Comparison of ENCODE assay signal across 9 cellular contexts in genomic region chrX:27186671-27187070, GRCh38.
DNase-seq lines count a peak whose midpoint lies in the region; ATAC-seq and TF ChIP-seq lines count a peak whose summit lies in the region.
"Had no signal": no experiment of that assay in that cellular context is flagged by ENCODE, and none has a peak within 500 bp of the region (broad histone marks: within the 10 kb centered on the region; RNA-seq: fewer than 3 reads in every experiment).

No MANE protein-coding gene starts in this region.

- H3K27ac Mint-ChIP-seq in immature natural killer cell: no peak overlapping the region
- H3K27ac Mint-ChIP-seq: activated naive CD8-positive, alpha-beta T cell treated with anti-CD3 and anti-CD28 coated beads, Interleukin-2, amount 10 ng/mL, durations not matched to agents 7 days and 5 days had no signal

- peak; percentile 48 for DNase-seq in NCI-H510A treated with DMSO at 0.1 percent for 48 hours (lab: John Stamatoyannopoulos, UW)
- no peak for DNase-seq in NCI-H510A (lab: John Stamatoyannopoulos, UW)
- DNase-seq in GM20000 (ENCODE audit: low spot score): peak; percentile 3
- peak; percentile 16 for DNase-seq in NCI-H2081 treated with DMSO at 0.1 percent for 48 hours (lab: John Stamatoyannopoulos, UW)
- DNase-seq in activated T-cell treated with anti-CD3 and anti-CD28 coated beads for 48 hours (ENCODE audit: low read depth): peak; percentile 1
- peak in 2 of 3 donors; percentile 17 to 29 for DNase-seq in immature natural killer cell
- peak; percentile 9 for DNase-seq in transverse colon
- DNase-seq: activated naive CD8-positive, alpha-beta T cell treated with anti-CD3 and anti-CD28 coated beads, Interleukin-2, amount 10 ng/mL, durations not matched to agents 7 days and 5 days had no signal

- TF ChIP-seq CTCF in GM20000 (IDR thresholded peaks at IDR 0.05; ENCODE audit: extremely low read depth, missing control alignments): peak; percentile 35
- TF ChIP-seq CTCF in transverse colon (IDR thresholded peaks at IDR 0.05): peak in 4 of 5 experiments; percentile 23 to 84 (median 45)

- no peaks in the 10 kb centered on the region for H3K4me1 Mint-ChIP-seq in immature natural killer cell
- H3K4me1 Mint-ChIP-seq: activated naive CD8-positive, alpha-beta T cell treated with anti-CD3 and anti-CD28 coated beads, Interleukin-2, amount 10 ng/mL, durations not matched to agents 7 days and 5 days had no signal

- no peaks in the 10 kb centered on the region for H3K9me3 ChIP-seq in transverse colon

- in situ Hi-C loops in transverse colon (cut with MboI; ENCODE audit: low pct_ligation_motif_present in 1 of 4, low pct_unique_long_range_greater_than_20kb in 1 of 4, low sequenced_read_pairs in 3 of 4): no loop called here

- H3K27ac ChIP-seq in transverse colon: no peak overlapping the region

- H3K9me3 Mint-ChIP-seq in immature natural killer cell: peaks cover 0 to 2% (median 0%) of the 10 kb centered on the region in 6 donors
- H3K9me3 Mint-ChIP-seq: activated naive CD8-positive, alpha-beta T cell treated with anti-CD3 and anti-CD28 coated beads, Interleukin-2, amount 10 ng/mL, durations not matched to agents 7 days and 5 days had no signal

- no peaks in the 10 kb centered on the region for H3K4me1 ChIP-seq in transverse colon

- H3K4me3 ChIP-seq in transverse colon: no peak overlapping the region

- H3K27me3 Mint-ChIP-seq in immature natural killer cell (ENCODE audit: low read depth in 3 of 3): peaks cover 0 to 2% (median 0%) of the 10 kb centered on the region in 3 donors

- H3K36me3 ChIP-seq in transverse colon: no peaks in the 10 kb centered on the region

- H3K27me3 ChIP-seq in transverse colon: no peaks in the 10 kb centered on the region

- no peak for TF ChIP-seq POLR2A in transverse colon (IDR thresholded peaks at IDR 0.05)

- WGBS in transverse colon (ENCODE audit: low coverage in 1 of 2), 2 donors: 12 to 16% methylated on average over 4 to 5 of the region's 5 CpGs

- ATAC-seq in HG03045 (IDR thresholded peaks at IDR 0.05; ENCODE audit: unreplicated experiment): no peak

- no peak for TF ChIP-seq EP300 in transverse colon (IDR thresholded peaks at IDR 0.05; ENCODE audit: low read depth)

- no peak overlapping the region for H3K4me3 Mint-ChIP-seq in immature natural killer cell
- H3K4me3 Mint-ChIP-seq: activated naive CD8-positive, alpha-beta T cell treated with anti-CD3 and anti-CD28 coated beads, Interleukin-2, amount 10 ng/mL, durations not matched to agents 7 days and 5 days had no signal

- intact Hi-C loops in transverse colon (cut with DNase I; ENCODE audit: low total_unique reads): no loop called here

- no peaks in the 10 kb centered on the region for H3K36me3 Mint-ChIP-seq in immature natural killer cell
- H3K36me3 Mint-ChIP-seq: activated naive CD8-positive, alpha-beta T cell treated with anti-CD3 and anti-CD28 coated beads, Interleukin-2, amount 10 ng/mL, durations not matched to agents 7 days and 5 days had no signal
